ENCODE assay signal across 8 cellular contexts in the genomic region with DNA sequence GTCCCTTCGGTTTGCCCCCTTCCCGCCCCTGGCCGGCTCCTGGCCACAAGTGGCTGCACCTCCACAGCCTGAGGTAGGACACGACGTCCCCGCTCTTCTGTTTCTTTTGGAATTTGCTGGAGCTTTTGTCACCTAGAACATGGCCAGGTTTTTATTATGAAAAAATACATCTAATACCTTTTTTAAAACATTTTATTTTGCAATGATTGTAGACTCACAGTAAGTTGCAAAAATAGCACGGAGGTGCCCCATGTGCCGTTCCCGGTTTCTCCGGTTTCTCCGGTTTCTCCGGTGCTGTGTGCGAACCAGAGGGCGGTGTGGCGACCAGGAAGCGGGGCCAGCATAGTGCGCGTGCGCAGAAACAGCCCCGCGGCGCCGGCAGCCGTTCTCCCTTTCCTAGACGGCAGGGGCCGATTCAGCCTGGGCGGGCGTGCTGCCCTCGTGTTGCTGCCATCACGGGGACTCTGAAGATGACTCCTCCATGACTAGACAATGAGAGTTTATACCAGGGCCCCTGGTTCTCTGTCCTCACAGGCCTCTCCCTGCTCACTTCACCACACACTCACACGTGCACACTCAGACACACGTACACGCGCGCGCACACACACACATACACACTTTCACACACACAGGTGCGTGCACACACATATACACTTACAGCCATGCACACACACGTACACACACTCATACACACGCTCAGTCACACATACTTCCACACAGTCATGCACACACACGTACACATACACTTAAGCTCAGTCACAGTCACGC.
A peak's percentile ranks its signal among the peaks of the same experiment; 100 is the strongest.
DNase-seq lines count a peak whose midpoint lies in the region; ATAC-seq and TF ChIP-seq lines count a peak whose summit lies in the region.

No MANE protein-coding gene starts in this region.

- POLR2A ChIA-PET in naive thymus-derived CD8-positive, alpha-beta T cell (lab: Charles Lee) = interaction anchor here (0.6 to 0.7 kb wide), 3 partner anchors 16 to 1005 kb away, joined by 3 to 4 read pairs (median 3); no protein-coding TSS in a partner anchor

- no peaks in the 10 kb centered on the region for H3K9me3 Mint-ChIP-seq in naive thymus-derived CD8-positive, alpha-beta T cell

- peak overlapping the region; percentile 43 to 59 (median 54) for H3K4me3 ChIP-seq in esophagus muscularis mucosa

- H3K27me3 ChIP-seq in esophagus muscularis mucosa = no peaks in the 10 kb centered on the region

- no peaks in the 10 kb centered on the region for H3K36me3 ChIP-seq in esophagus muscularis mucosa

- H3K4me3 Mint-ChIP-seq in naive thymus-derived CD8-positive, alpha-beta T cell = peak overlapping the region; percentile 73 to 90 (median 84)

- peaks cover 23 to 40% (median 28%) of the 10 kb centered on the region in 4 donors for H3K4me1 Mint-ChIP-seq in naive thymus-derived CD8-positive, alpha-beta T cell

- H3K4me1 ChIP-seq in esophagus muscularis mucosa = peaks cover 21 to 44% (median 27%) of the 10 kb centered on the region in 4 donors

- no peak for TF ChIP-seq EP300 in esophagus muscularis mucosa (IDR thresholded peaks at IDR 0.05)

- 28% methylated on average over 39 of the region's 41 CpGs for WGBS in esophagus muscularis mucosa

- intact Hi-C loops in esophagus muscularis mucosa (cut with DNase I) = no loop called here

- peak overlapping the region in 1 of 4 donors; percentile 27 for H3K27ac ChIP-seq in esophagus muscularis mucosa (replicated peaks in 1 of 4)

- peak; percentile 26 to 48 (median 42) for TF ChIP-seq CTCF in esophagus muscularis mucosa (IDR thresholded peaks at IDR 0.05)

- TF ChIP-seq POLR2A in esophagus muscularis mucosa (IDR thresholded peaks at IDR 0.05; ENCODE audit: low read depth) = no peak

- H3K27me3 Mint-ChIP-seq in naive thymus-derived CD8-positive, alpha-beta T cell = peaks cover 0 to 9% (median 3%) of the 10 kb centered on the region in 5 donors

- ATAC-seq in GM18511 (IDR thresholded peaks at IDR 0.05; ENCODE audit: unreplicated experiment) = peak; percentile 51
- peak; percentile 91 to 92 for ATAC-seq in naive thymus-derived CD8-positive, alpha-beta T cell
- ATAC-seq in HG03439 (IDR thresholded peaks at IDR 0.05; ENCODE audit: unreplicated experiment) = no peak

- H3K36me3 Mint-ChIP-seq in naive thymus-derived CD8-positive, alpha-beta T cell = no peaks in the 10 kb centered on the region

- H3K27ac Mint-ChIP-seq in naive thymus-derived CD8-positive, alpha-beta T cell = peak overlapping the region; percentile 56 to 93 (median 84)

- DNase-seq in HK-2 (ENCODE audit: unreplicated experiment) (peak; percentile 87), OCI-M2 (lab: John Stamatoyannopoulos, UW; ENCODE audit: unreplicated experiment) (peak; percentile 50), esophagus muscularis mucosa (ENCODE audit: extremely low spot score) (no peak)
- peak; percentile 83 for DNase-seq in activated T-cell treated with anti-CD3 and anti-CD28 coated beads, Interleukin-2, amount 50 U/mL, for 1 hour
- DNase-seq in naive thymus-derived CD8-positive, alpha-beta T cell = peak; percentile 69 to 89 (median 81)
- peak; percentile 62 to 88 (median 77) for DNase-seq in stimulated activated naive CD4-positive, alpha-beta T cell (lab: John Stamatoyannopoulos, UW)

- no peaks in the 10 kb centered on the region for H3K9me3 ChIP-seq in esophagus muscularis mucosa
